ENCODE assay signal across 29 cellular contexts in genomic region chr6:2623348-2623747, GRCh38.
DNase-seq lines count a peak whose midpoint lies in the region; ATAC-seq, FAIRE-seq and TF ChIP-seq lines count a peak whose summit lies in the region.
"Had no signal": no experiment of that assay in that cellular context is flagged by ENCODE, and none has a peak within 500 bp of the region (broad histone marks: within the 10 kb centered on the region; RNA-seq: fewer than 3 reads in every experiment).

No MANE protein-coding gene starts in this region.

- no peaks in the 10 kb centered on the region for H3K36me3 Mint-ChIP-seq in type B pancreatic cell

- peak overlapping the region; percentile 77 for H3K27ac ChIP-seq in PC-3 (ENCODE audit: low read length)
- H3K27ac ChIP-seq in colonic mucosa = no peak overlapping the region
- no peak overlapping the region for H3K27ac ChIP-seq in small intestine (ENCODE audit: low read depth in 1 of 2, low read length in 1 of 2)
- H3K27ac ChIP-seq in mesenchymal stem cell (ENCODE audit: low read length, poor library complexity, severe bottlenecking) = no peak overlapping the region
- H3K27ac ChIP-seq: KMS-11, SK-N-MC, skin epidermis, vagina, VCaP had no signal

- H3K4me3 Mint-ChIP-seq in type B pancreatic cell = no peak overlapping the region
- H3K4me3 Mint-ChIP-seq: activated CD4-positive, alpha-beta T cell treated with anti-CD3 and anti-CD28 coated beads, Interleukin-2, amount 10 ng/mL, durations not matched to agents 24 days and 14 days; activated naive CD4-positive, alpha-beta T cell treated with anti-CD3 and anti-CD28 coated beads for 36 hours; nephron; T-helper 1 cell treated with Interleukin-12 subunit alpha and Interleukin-12 subunit beta and Interleukin-4 antibody, amounts not matched to agents 30 μg/mL and 1 μg/mL, for 36 hours had no signal

- H2BK5ac ChIP-seq in mesenchymal stem cell (ENCODE audit: low read depth, low read length, poor library complexity, severe bottlenecking) = no peak overlapping the region

- peaks cover 3% of the 10 kb centered on the region for H3K9me3 Mint-ChIP-seq in type B pancreatic cell
- H3K9me3 Mint-ChIP-seq: activated CD4-positive, alpha-beta T cell treated with anti-CD3 and anti-CD28 coated beads, Interleukin-2, amount 10 ng/mL, durations not matched to agents 24 days and 14 days; activated naive CD4-positive, alpha-beta T cell treated with anti-CD3 and anti-CD28 coated beads for 36 hours; nephron; T-helper 1 cell treated with Interleukin-12 subunit alpha and Interleukin-12 subunit beta and Interleukin-4 antibody, amounts not matched to agents 30 μg/mL and 1 μg/mL, for 36 hours had no signal

- H2BK120ac ChIP-seq in mesenchymal stem cell (ENCODE audit: low read depth, low read length) = no peak overlapping the region

- H3K27me3 ChIP-seq in PC-3 (ENCODE audit: low read length) (no peaks in the 10 kb centered on the region), colonic mucosa (no peaks in the 10 kb centered on the region), small intestine (ENCODE audit: control insufficient read depth in 2 of 2, insufficient read depth in 2 of 2, low read length in 2 of 2) (peaks cover 0 to 5% of the 10 kb centered on the region in 2 donors), mesenchymal stem cell (ENCODE audit: control insufficient read depth in 1 of 2, insufficient read depth in 1 of 2, low read length in 2 of 2) (peaks cover 15 to 20% of the 10 kb centered on the region in 2 experiments)
- H3K27me3 ChIP-seq: vagina had no signal

- no peaks in the 10 kb centered on the region for H3K9me2 ChIP-seq in PC-3 (replicated peaks; ENCODE audit: low read length)

- no peak overlapping the region for H3K27ac Mint-ChIP-seq in type B pancreatic cell
- H3K27ac Mint-ChIP-seq: activated CD4-positive, alpha-beta T cell treated with anti-CD3 and anti-CD28 coated beads, Interleukin-2, amount 10 ng/mL, durations not matched to agents 24 days and 14 days; activated naive CD4-positive, alpha-beta T cell treated with anti-CD3 and anti-CD28 coated beads for 36 hours; T-helper 1 cell treated with Interleukin-12 subunit alpha and Interleukin-12 subunit beta and Interleukin-4 antibody, amounts not matched to agents 30 μg/mL and 1 μg/mL, for 36 hours had no signal

- H2BK15ac ChIP-seq in mesenchymal stem cell (ENCODE audit: low read depth, poor library complexity, severe bottlenecking) = no peak overlapping the region

- peak; percentile 98 for ATAC-seq in PC-3
- no peak for ATAC-seq in GM18511 (IDR thresholded peaks at IDR 0.05; ENCODE audit: unreplicated experiment)
- no peak for ATAC-seq in HG03135 (IDR thresholded peaks at IDR 0.05; ENCODE audit: unreplicated experiment)

- TF ChIP-seq CTCF in PC-3 (conservative IDR thresholded peaks at IDR 0.05; ENCODE audit: low read depth, low read length) (no peak), colonic mucosa (IDR thresholded peaks at IDR 0.05) (no peak), type B pancreatic cell (conservative IDR thresholded peaks at IDR 0.05) (no peak)

- no peak overlapping the region for H4K8ac ChIP-seq in mesenchymal stem cell (ENCODE audit: low read length)

- H3K23ac ChIP-seq in mesenchymal stem cell (ENCODE audit: low read length in 2 of 2) = no peak overlapping the region

- intact Hi-C loops in PC-3 (cut with micrococcal nuclease) (no loop called here), colonic mucosa (cut with DNase I) (no loop called here)

- no peak overlapping the region for H3K18ac ChIP-seq in mesenchymal stem cell (ENCODE audit: low read depth in 1 of 2, low read length in 2 of 2)

- H3K4me2 ChIP-seq in PC-3 (ENCODE audit: low read length) = peak overlapping the region; percentile 46
- H3K4me2 ChIP-seq in mesenchymal stem cell (ENCODE audit: low read length, poor library complexity, severe bottlenecking) = no peak overlapping the region
- H3K4me2 ChIP-seq: KMS-11 had no signal

- no peaks in the 10 kb centered on the region for H3K79me2 ChIP-seq in PC-3 (ENCODE audit: low read length)

- no peak for FAIRE-seq in small intestine (lab: Jason Lieb, UNC)

- H3K4me1 Mint-ChIP-seq in type B pancreatic cell (ENCODE audit: unreplicated experiment) = peaks cover 31% of the 10 kb centered on the region
- H3K4me1 Mint-ChIP-seq: activated CD4-positive, alpha-beta T cell treated with anti-CD3 and anti-CD28 coated beads, Interleukin-2, amount 10 ng/mL, durations not matched to agents 24 days and 14 days had no signal

- H3K36me3 ChIP-seq in PC-3 (ENCODE audit: low read depth, low read length) = no peaks in the 10 kb centered on the region
- H3K36me3 ChIP-seq in colonic mucosa = no peaks in the 10 kb centered on the region
- H3K36me3 ChIP-seq in small intestine (ENCODE audit: control insufficient read depth in 2 of 2, insufficient read depth in 2 of 2, low read length in 2 of 2) = no peaks in the 10 kb centered on the region
- H3K36me3 ChIP-seq in mesenchymal stem cell (ENCODE audit: control insufficient read depth in 1 of 2, insufficient read depth in 2 of 2, low read depth in 1 of 2, low read length in 2 of 2) = no peaks in the 10 kb centered on the region
- H3K36me3 ChIP-seq: vagina had no signal

- H3K27me3 Mint-ChIP-seq in type B pancreatic cell = peaks cover 8% of the 10 kb centered on the region

- H3K9me3 ChIP-seq in PC-3 (ENCODE audit: low read length) = no peaks in the 10 kb centered on the region
- no peaks in the 10 kb centered on the region for H3K9me3 ChIP-seq in colonic mucosa
- no peaks in the 10 kb centered on the region for H3K9me3 ChIP-seq in small intestine (ENCODE audit: control insufficient read depth, low read depth)
- H3K9me3 ChIP-seq in mesenchymal stem cell (ENCODE audit: control insufficient read depth, low read length) = no peaks in the 10 kb centered on the region
- H3K9me3 ChIP-seq: Caco-2, vagina had no signal

- H2AK5ac ChIP-seq in mesenchymal stem cell (ENCODE audit: low read length, severe bottlenecking) = no peak overlapping the region

- H3K4me1 ChIP-seq in PC-3 (ENCODE audit: insufficient read depth, low read length) = peaks cover 15% of the 10 kb centered on the region
- H3K4me1 ChIP-seq in colonic mucosa = no peaks in the 10 kb centered on the region
- H3K4me1 ChIP-seq in small intestine (ENCODE audit: control insufficient read depth in 2 of 2, insufficient read depth in 1 of 2, low read depth in 1 of 2, low read length in 1 of 2) = no peaks in the 10 kb centered on the region
- H3K4me1 ChIP-seq in mesenchymal stem cell (ENCODE audit: control insufficient read depth, insufficient read depth, low read depth, low read length) = no peaks in the 10 kb centered on the region
- H3K4me1 ChIP-seq: Caco-2, vagina had no signal

- WGBS in small intestine, 3 donors = 75 to 77% (median 76%) methylated on average over 9 of the region's 9 CpGs
- 71% methylated on average over 9 of the region's 9 CpGs for WGBS in mesenchymal stem cell

- H3F3A ChIP-seq in PC-3 (ENCODE audit: low read length, unreplicated experiment) = no peaks in the 10 kb centered on the region

- no peak overlapping the region for H3K4ac ChIP-seq in mesenchymal stem cell (ENCODE audit: low read depth in 1 of 2, low read length in 2 of 2)

- POLR2A ChIA-PET in PC-3 (lab: Charles Lee; ENCODE audit: unreplicated experiment) = interaction anchor here (0.6 kb wide), 1 partner anchor 520 kb away, joined by 3 read pairs; no protein-coding TSS in a partner anchor

- CTCF ChIA-PET in PC-3 (lab: Charles Lee) = no interaction called here

- H4K91ac ChIP-seq in mesenchymal stem cell (ENCODE audit: low read length) = no peak overlapping the region

- no peaks in the 10 kb centered on the region for H4K20me1 ChIP-seq in PC-3 (ENCODE audit: low read length)

- H3K4me3 ChIP-seq in PC-3 (ENCODE audit: low read length) = no peak overlapping the region
- no peak overlapping the region for H3K4me3 ChIP-seq in colonic mucosa
- H3K4me3 ChIP-seq in small intestine (ENCODE audit: low read depth in 1 of 2, low read length in 2 of 2) = no peak overlapping the region
- H3K4me3 ChIP-seq in mesenchymal stem cell (ENCODE audit: insufficient read depth in 1 of 2, low read depth in 1 of 2, low read length in 2 of 2) = no peak overlapping the region
- H3K4me3 ChIP-seq: SK-N-MC, skin epidermis, vagina had no signal

- H3K9ac ChIP-seq in PC-3 (ENCODE audit: low read length) = peak overlapping the region; percentile 63
- H3K9ac ChIP-seq in colonic mucosa (ENCODE audit: low read depth in 2 of 2, low read length in 2 of 2) = peak overlapping the region in 1 of 2 donors; percentile 36
- no peak overlapping the region for H3K9ac ChIP-seq in mesenchymal stem cell (ENCODE audit: low read length)
- H3K9ac ChIP-seq: KMS-11 had no signal

- H3K14ac ChIP-seq in mesenchymal stem cell (ENCODE audit: low read length in 2 of 2) = no peak overlapping the region

- H2BK12ac ChIP-seq in mesenchymal stem cell (ENCODE audit: low read length in 2 of 2) = no peak overlapping the region

- H2AFZ ChIP-seq in PC-3 (ENCODE audit: low read length) = peak overlapping the region; percentile 37
- H2AFZ ChIP-seq in mesenchymal stem cell (ENCODE audit: low read depth, low read length) = no peak overlapping the region

- DNase-seq in PC-3 (peak; percentile 66), colonic mucosa (peak; percentile 76), left kidney (ENCODE audit: low read depth, low spot score) (peak; percentile 16), small intestine (peak; percentile 27), type B pancreatic cell (ENCODE audit: extremely low spot score, unreplicated experiment) (no peak), mesenchymal stem cell (no peak)
- DNase-seq: activated CD4-positive, alpha-beta T cell treated with anti-CD3 and anti-CD28 coated beads, Interleukin-2, amount 10 ng/mL, durations not matched to agents 24 days and 14 days; activated naive CD4-positive, alpha-beta T cell treated with anti-CD3 and anti-CD28 coated beads for 36 hours; activated T-cell treated with anti-CD3 and anti-CD28 coated beads, Interleukin-2, amount 50 U/mL, for 48 hours; amniotic stem cell; Caco-2; DMS79; dorsolateral prefrontal cortex; H7; midbrain; NCI-H187 treated with DMSO at 0.1 percent for 48 hours; NCI-H526 treated with DMSO at 0.1 percent for 48 hours; posterior cingulate gyrus; RPMI8226; stimulated activated CD4-positive, alpha-beta T cell treated with anti-CD3 and anti-CD28 coated beads, Interleukin-2, amount 100 ng/mL, for 24 hours had no signal

- BruUV-seq in PC-3 (replicated peaks; lab: Mats Ljungman, UMichigan) = no TSS peak

- no peaks in the 10 kb centered on the region for H3K79me1 ChIP-seq in mesenchymal stem cell (replicated peaks; ENCODE audit: low read length, poor library complexity, severe bottlenecking)

Comparison
In these comparisons a context has a peak if more than half of its experiments do, and no peak if none do; other contexts are left out.
1. DNase-seq: peak in PC-3 (single experiment), colonic mucosa (single experiment), left kidney (single experiment) and small intestine (single experiment); none in type B pancreatic cell (single experiment) and mesenchymal stem cell (single experiment).